ENCODE assay signal across 8 cellular contexts in genomic region chr13:40667622-40667978, GRCh38. TPM values are rescaled to one million over a fixed set of nuclear protein-coding genes. Genes with fewer than 3 reads are reported as not detected.
DNase-seq lines count a peak whose midpoint lies in the region; ATAC-seq lines count a peak whose summit lies in the region.

No MANE protein-coding gene starts in this region.

- peaks cover 30 to 31% of the 10 kb centered on the region in 2 donors for H3K4me1 Mint-ChIP-seq in immature natural killer cell
- peaks cover 16 to 33% of the 10 kb centered on the region in 2 donors for H3K4me1 Mint-ChIP-seq in stimulated activated naive B cell treated with anti-CD40 and anti-IgM and Interleukin-4, amounts not matched to agents 10 μg/mL and 1 μg/mL and 100 μg/mL, for 72 hours

- H3K9ac ChIP-seq in adipocyte (ENCODE audit: low read length): peak overlapping the region; percentile 92

- H3K4me3 ChIP-seq in adipocyte (ENCODE audit: low read length): peak overlapping the region; percentile 81

- no peaks in the 10 kb centered on the region for H3K9me3 Mint-ChIP-seq in immature natural killer cell
- H3K9me3 Mint-ChIP-seq in stimulated activated naive B cell treated with anti-CD40 and anti-IgM and Interleukin-4, amounts not matched to agents 10 μg/mL and 1 μg/mL and 100 μg/mL, for 72 hours: no peaks in the 10 kb centered on the region

- peaks cover 26% of the 10 kb centered on the region for H3K4me1 ChIP-seq in adipocyte (ENCODE audit: control insufficient read depth, insufficient read depth, low read length)

- no peak for ATAC-seq in stimulated activated naive B cell treated with anti-CD40 and anti-IgM and Interleukin-4, amounts not matched to agents 10 μg/mL and 1 μg/mL and 100 μg/mL, for 72 hours (replicated peaks)
- no peak for ATAC-seq in HG02973 (IDR thresholded peaks at IDR 0.05; ENCODE audit: unreplicated experiment)

- H3K4me3 Mint-ChIP-seq in immature natural killer cell: peak overlapping the region; percentile 85 to 95 (median 93)
- H3K4me3 Mint-ChIP-seq in stimulated activated naive B cell treated with anti-CD40 and anti-IgM and Interleukin-4, amounts not matched to agents 10 μg/mL and 1 μg/mL and 100 μg/mL, for 72 hours: peak overlapping the region; percentile 84 to 98

- DNase-seq in HT-29 (ENCODE audit: low spot score) (peak; percentile 42), adipocyte (ENCODE audit: low read depth) (no peak), immature natural killer cell (peak in 1 of 3 donors; percentile 11), HCEC 1CT (no peak), NCI-H1105 (lab: John Stamatoyannopoulos, UW) (no peak)
- DNase-seq in stimulated activated naive B cell treated with anti-CD40 and anti-IgM and Interleukin-4, amounts not matched to agents 10 μg/mL and 1 μg/mL and 100 μg/mL, for 72 hours: no peak
- DNase-seq in NK-92 treated with Interleukin-12 subunit alpha and Interleukin-12 subunit beta, amount 100 ng/mL, for 24 hours (lab: John Stamatoyannopoulos, UW): no peak

- H3K27me3 Mint-ChIP-seq in immature natural killer cell (ENCODE audit: low read depth in 3 of 3): peaks cover 8 to 19% (median 16%) of the 10 kb centered on the region in 3 donors
- no peaks in the 10 kb centered on the region for H3K27me3 Mint-ChIP-seq in stimulated activated naive B cell treated with anti-CD40 and anti-IgM and Interleukin-4, amounts not matched to agents 10 μg/mL and 1 μg/mL and 100 μg/mL, for 72 hours

- H3K9me3 ChIP-seq in adipocyte (ENCODE audit: control insufficient read depth, low read length): no peaks in the 10 kb centered on the region

- no peaks in the 10 kb centered on the region for H3K36me3 ChIP-seq in adipocyte (ENCODE audit: control insufficient read depth, insufficient read depth, low read length, severe bottlenecking)

- peak overlapping the region; percentile 29 to 93 (median 78) for H3K27ac Mint-ChIP-seq in immature natural killer cell
- peak overlapping the region; percentile 97 for H3K27ac Mint-ChIP-seq in stimulated activated naive B cell treated with anti-CD40 and anti-IgM and Interleukin-4, amounts not matched to agents 10 μg/mL and 1 μg/mL and 100 μg/mL, for 72 hours

- no peaks in the 10 kb centered on the region for H3K36me3 Mint-ChIP-seq in immature natural killer cell
- H3K36me3 Mint-ChIP-seq in stimulated activated naive B cell treated with anti-CD40 and anti-IgM and Interleukin-4, amounts not matched to agents 10 μg/mL and 1 μg/mL and 100 μg/mL, for 72 hours: peaks cover 4 to 9% of the 10 kb centered on the region in 2 donors

- no peaks in the 10 kb centered on the region for H3K27me3 ChIP-seq in adipocyte (replicated peaks; ENCODE audit: control insufficient read depth, insufficient read depth, low read length)

RNA-seq across cellular contexts. Expression of gene FOXO1, which starts 1.2 kb away (rescaled TPM):
- 7.4 and 8.2 TPM in 2 replicates for total RNA-seq in HT-29 (2014; rRNA removed; shearing (Covaris generic))
- 10 to 100 TPM in 2 of 3 donors, 1 to 10 TPM in 1; 4.5 to 15.6 (median 12.5) TPM for polyA plus RNA-seq in immature natural killer cell
